19 cellular contexts compared by ENCODE assay signal in genomic region chr10:423167-423566, GRCh38.
"Had no signal": no experiment of that assay in that cellular context is flagged by ENCODE, and none has a peak within 500 bp of the region (broad histone marks: within the 10 kb centered on the region; RNA-seq: fewer than 3 reads in every experiment).

No MANE protein-coding gene starts in this region.

- H3K4me3 ChIP-seq: SJSA1, SK-N-MC had no signal

- H3K27me3 ChIP-seq: SJSA1 had no signal

- DNase-seq: KBM-7, NCI-H1092, NCI-H1105 treated with DMSO at 0.1 percent for 48 hours, NCI-H1417 treated with DMSO at 0.1 percent for 48 hours, NCI-H146, NCI-H1694 treated with DMSO at 0.1 percent for 48 hours, NCI-H1930, NCI-H2081, NCI-H2107, NCI-H2227 treated with DMSO at 0.1 percent for 48 hours, NCI-H524, NCI-H526 treated with DMSO at 0.1 percent for 48 hours, NCI-H748 treated with DMSO at 0.1 percent for 48 hours, Right ventricle myocardium superior, RPMI8226, SIG-M5 had no signal

- H3K27ac ChIP-seq: HL-60, SJSA1, SK-N-MC had no signal

- H3K9me3 ChIP-seq: SJSA1 had no signal

- H3K4me1 ChIP-seq: SJSA1 had no signal
